9 cellular contexts compared by ENCODE assay signal in genomic region chr17:50100921-50101345, GRCh38. TPM values are rescaled to one million over a fixed set of nuclear protein-coding genes. Genes with fewer than 3 reads are reported as not detected.
DNase-seq lines count a peak whose midpoint lies in the region; ATAC-seq and TF ChIP-seq lines count a peak whose summit lies in the region.
"Had no signal": no experiment of that assay in that cellular context is flagged by ENCODE, and none has a peak within 500 bp of the region (broad histone marks: within the 10 kb centered on the region; RNA-seq: fewer than 3 reads in every experiment).

No MANE protein-coding gene starts in this region.

- TF ChIP-seq CTCF in endodermal cell (conservative IDR thresholded peaks at IDR 0.05) (no peak), lung (IDR thresholded peaks at IDR 0.05; ENCODE audit: control extremely low read depth, extremely low read depth) (no peak), brain microvascular endothelial cell (IDR thresholded peaks at IDR 0.05; ENCODE audit: low read depth, low read length, missing control alignments) (no peak), Caco-2 (IDR thresholded peaks at IDR 0.05; ENCODE audit: insufficient read depth in 1 of 2, low read depth in 1 of 2, low read length in 1 of 2, severe bottlenecking in 1 of 2, unreplicated experiment in 1 of 2) (no peak)

- H3K9ac ChIP-seq in endodermal cell (ENCODE audit: extremely low read depth, low read length, poor library complexity, severe bottlenecking) = no peak overlapping the region

- no peak for ATAC-seq in lung (ENCODE audit: insufficient read depth, low FRiP score)
- no peak for ATAC-seq in HG02642 (IDR thresholded peaks at IDR 0.05; ENCODE audit: poor library complexity, unreplicated experiment)

- H3K4me1 Mint-ChIP-seq in endodermal cell (peaks cover 27% of the 10 kb centered on the region), Caco-2 (ENCODE audit: low read depth, unreplicated experiment) (no peaks in the 10 kb centered on the region)

- H3K9me3 Mint-ChIP-seq in endodermal cell (no peaks in the 10 kb centered on the region), Caco-2 (ENCODE audit: unreplicated experiment) (no peaks in the 10 kb centered on the region)

- H3K27ac ChIP-seq in endodermal cell (ENCODE audit: low read depth, low read length) (no peak overlapping the region), lung (ENCODE audit: low read depth in 1 of 2, low read length in 1 of 2) (peak overlapping the region; percentile 40 to 88), brain microvascular endothelial cell (no peak overlapping the region)

- H3K36me3 Mint-ChIP-seq in endodermal cell (ENCODE audit: low read depth) (peaks cover 13% of the 10 kb centered on the region), Caco-2 (ENCODE audit: insufficient read depth, unreplicated experiment) (no peaks in the 10 kb centered on the region)

- CTCF ChIA-PET in Caco-2 (lab: Charles Lee) = no interaction called here

- H3K27ac Mint-ChIP-seq in endodermal cell (peak overlapping the region; percentile 72), Caco-2 (ENCODE audit: unreplicated experiment) (no peak overlapping the region)

- no TSS peak for BruUV-seq in Caco-2 (replicated peaks; lab: Mats Ljungman, UMichigan)

- intact Hi-C loops in Caco-2 (cut with micrococcal nuclease; ENCODE audit: unreplicated experiment) = no loop called here

- in situ Hi-C loops in brain microvascular endothelial cell (cut with HindIII; ENCODE audit: low pct_ligation_motif_present, low sequenced_read_pairs) = no loop called here

- peaks cover 8% of the 10 kb centered on the region for H3K36me3 ChIP-seq in endodermal cell (ENCODE audit: control insufficient read depth, insufficient read depth, low read length)
- H3K36me3 ChIP-seq in lung (ENCODE audit: control insufficient read depth in 2 of 2, insufficient read depth in 2 of 2, low read length in 2 of 2) = peaks cover 4 to 34% of the 10 kb centered on the region in 2 donors
- H3K36me3 ChIP-seq in brain microvascular endothelial cell (replicated peaks) = no peaks in the 10 kb centered on the region
- no peaks in the 10 kb centered on the region for H3K36me3 ChIP-seq in Caco-2 (ENCODE audit: control insufficient read depth, insufficient read depth, low read length)

- no peaks in the 10 kb centered on the region for H3K27me3 Mint-ChIP-seq in endodermal cell (ENCODE audit: insufficient read depth)
- H3K27me3 Mint-ChIP-seq in Caco-2 (ENCODE audit: insufficient read depth, unreplicated experiment) = no peaks in the 10 kb centered on the region

- H3K4me3 ChIP-seq in endodermal cell (ENCODE audit: low read length) (no peak overlapping the region), lung (no peak overlapping the region), brain microvascular endothelial cell (ENCODE audit: low read depth, low read length) (no peak overlapping the region), Caco-2 (ENCODE audit: low read depth, low read length) (no peak overlapping the region)

- no peaks in the 10 kb centered on the region for H3K27me3 ChIP-seq in endodermal cell (ENCODE audit: control insufficient read depth, insufficient read depth, low read length, poor library complexity, severe bottlenecking)
- H3K27me3 ChIP-seq in lung (ENCODE audit: control insufficient read depth, insufficient read depth) = no peaks in the 10 kb centered on the region
- no peaks in the 10 kb centered on the region for H3K27me3 ChIP-seq in brain microvascular endothelial cell (replicated peaks)
- no peaks in the 10 kb centered on the region for H3K27me3 ChIP-seq in Caco-2 (replicated peaks; ENCODE audit: control insufficient read depth, insufficient read depth, low read length)

- H3K4me1 ChIP-seq in endodermal cell (ENCODE audit: control insufficient read depth, insufficient read depth, low read length) = peaks cover 7% of the 10 kb centered on the region
- H3K4me1 ChIP-seq in lung (ENCODE audit: control insufficient read depth in 2 of 2, insufficient read depth in 2 of 2, low read length in 2 of 2) = peaks cover 4 to 15% of the 10 kb centered on the region in 2 donors
- H3K4me1 ChIP-seq in Caco-2 = no peaks in the 10 kb centered on the region

- WGBS in endodermal cell (ENCODE audit: insufficient coverage in 1 of 2, insufficient read length in 1 of 2), 2 experiments = 37 to 38% methylated on average over 13 to 15 of the region's 15 CpGs
- WGBS in lung, 2 donors = 69 to 81% methylated on average over 15 of the region's 15 CpGs

- POLR2A ChIA-PET in Caco-2 (lab: Charles Lee) = no interaction called here

- peak overlapping the region; percentile 22 for H3K4me3 Mint-ChIP-seq in endodermal cell
- H3K4me3 Mint-ChIP-seq in Caco-2 (ENCODE audit: unreplicated experiment) = no peak overlapping the region

- DNase-seq in M059J (ENCODE audit: low read depth) (peak; percentile 40), endodermal cell (peak; percentile 88), lung (ENCODE audit: low spot score) (no peak), superior temporal gyrus (ENCODE audit: extremely low spot score) (peak; percentile 52), brain microvascular endothelial cell (no peak), Caco-2 (no peak)
- DNase-seq in activated CD4-positive, alpha-beta T cell treated with anti-CD3 and anti-CD28 coated beads for 1 hour = no peak
- DNase-seq: NCI-H2081 treated with DMSO at 0.1 percent for 48 hours had no signal

- H3K9me3 ChIP-seq in endodermal cell (ENCODE audit: control insufficient read depth, low read length) (no peaks in the 10 kb centered on the region), lung (ENCODE audit: control insufficient read depth in 2 of 2, insufficient read depth in 1 of 2, low read length in 1 of 2) (no peaks in the 10 kb centered on the region), Caco-2 (no peaks in the 10 kb centered on the region)

RNA-seq across cellular contexts. Expression of gene PDK2, which starts 5.8 kb away (rescaled TPM):
- total RNA-seq in M059J (2014; rRNA removed; shearing (Covaris generic)) = 27.2 and 38.2 TPM in 2 replicates
- total RNA-seq in endodermal cell (10 to 100 TPM; 23.0 to 24.2 TPM), lung (10 to 100 TPM; 23.2 to 27.8 TPM), Caco-2 (2022) (10.5 and 15.2 TPM in 2 replicates)
- polyA plus RNA-seq in endodermal cell (2013, experiment 1 of 2) = 24.0 TPM
- polyA plus RNA-seq in endodermal cell (2013, experiment 2 of 2) = 20.7 TPM
- 10 to 100 TPM in 1 of 2 donors, 1 to 10 TPM in 1; 10.0 to 15.7 TPM for polyA plus RNA-seq in lung

RNA-seq across cellular contexts. Expression of gene SAMD14, which starts 29.0 kb away (rescaled TPM):
- total RNA-seq in M059J (2014; rRNA removed; shearing (Covaris generic)) = 0.22 and 0.49 TPM in 2 replicates
- total RNA-seq in endodermal cell = 10 to 100 TPM in 1 of 2 donors, 1 to 10 TPM in 1; 9.5 to 23.2 TPM
- 28.9 TPM for polyA plus RNA-seq in endodermal cell (2013, experiment 1 of 2)
- 28.6 TPM for polyA plus RNA-seq in endodermal cell (2013, experiment 2 of 2)
- 1 to 10 TPM; 3.3 to 4.4 TPM for total RNA-seq in lung
- 1 to 10 TPM; 3.9 to 6.2 TPM for polyA plus RNA-seq in lung
- 2.2 and 3.4 TPM in 2 replicates for total RNA-seq in Caco-2 (2022)

RNA-seq across cellular contexts. Expression of gene ITGA3, which starts 45.0 kb away (rescaled TPM):
- total RNA-seq in M059J (2014; rRNA removed; shearing (Covaris generic)) = 365 and 711 TPM in 2 replicates
- 10 to 100 TPM; 16.6 to 21.7 TPM for total RNA-seq in endodermal cell
- 12.1 TPM for polyA plus RNA-seq in endodermal cell (2013, experiment 1 of 2)
- 14.6 TPM for polyA plus RNA-seq in endodermal cell (2013, experiment 2 of 2)
- 100 to 1,000 TPM; 142 to 204 TPM for total RNA-seq in lung
- 100 to 1,000 TPM in 1 of 2 donors, 10 to 100 TPM in 1; 83.9 to 123 TPM for polyA plus RNA-seq in lung
- 10.4 and 14.7 TPM in 2 replicates for total RNA-seq in Caco-2 (2022)

RNA-seq across cellular contexts. Expression of gene PPP1R9B, which starts 49.5 kb away (rescaled TPM):
- total RNA-seq in M059J (2014; rRNA removed; shearing (Covaris generic)) = 14.6 and 36.1 TPM in 2 replicates
- 10 to 100 TPM; 24.1 to 34.6 TPM for total RNA-seq in endodermal cell
- polyA plus RNA-seq in endodermal cell (2013, experiment 1 of 2) = 27.5 TPM
- polyA plus RNA-seq in endodermal cell (2013, experiment 2 of 2) = 28.4 TPM
- 10 to 100 TPM; 31.7 to 77.4 TPM for total RNA-seq in lung
- 10 to 100 TPM; 38.1 to 61.5 TPM for polyA plus RNA-seq in lung
- 74.8 and 76.2 TPM in 2 replicates for total RNA-seq in Caco-2 (2022)

Comparison
In these comparisons a context has a peak if more than half of its experiments do, and no peak if none do; other contexts are left out.
1. DNase-seq: peak in M059J (single experiment), endodermal cell (single experiment) and superior temporal gyrus (single experiment); none in lung (single experiment), brain microvascular endothelial cell (single experiment), Caco-2 (0 of 2) and activated CD4-positive, alpha-beta T cell treated with anti-CD3 and anti-CD28 coated beads for 1 hour (single experiment).
2. H3K27ac ChIP-seq: peak in lung (2 of 2); none in endodermal cell (single experiment) and brain microvascular endothelial cell (single experiment).